Comparison of ENCODE assay signal across 14 cellular contexts in genomic region chr17:29838961-29839360, GRCh38.
A peak's percentile ranks its signal among the peaks of the same experiment; 100 is the strongest.
DNase-seq lines count a peak whose midpoint lies in the region; TF ChIP-seq lines count a peak whose summit lies in the region.
"Had no signal": no experiment of that assay in that cellular context is flagged by ENCODE, and none has a peak within 500 bp of the region (broad histone marks: within the 10 kb centered on the region; RNA-seq: fewer than 3 reads in every experiment).

No MANE protein-coding gene starts in this region.

- no peaks in the 10 kb centered on the region for H3K9me3 ChIP-seq in smooth muscle cell (replicated peaks; ENCODE audit: low read depth)
- H3K9me3 ChIP-seq: ovary had no signal

- no peaks in the 10 kb centered on the region for H3K9me3 Mint-ChIP-seq in neural crest cell

- no peaks in the 10 kb centered on the region for H3K27me3 ChIP-seq in smooth muscle cell (ENCODE audit: low read depth)
- H3K27me3 ChIP-seq: ovary had no signal

- peaks cover 38% of the 10 kb centered on the region for H4K20me1 ChIP-seq in smooth muscle cell (ENCODE audit: low read depth)

- no peaks in the 10 kb centered on the region for H3K36me3 Mint-ChIP-seq in neural crest cell (ENCODE audit: low read depth)

- H3K4me2 ChIP-seq in smooth muscle cell, result no peak overlapping the region

- no peak overlapping the region for H3K4me3 Mint-ChIP-seq in neural crest cell

- no peak overlapping the region for H3K27ac ChIP-seq in smooth muscle cell (ENCODE audit: low read depth)
- H3K27ac ChIP-seq: 22Rv1, ovary had no signal

- no peak overlapping the region for H3K9ac ChIP-seq in smooth muscle cell (ENCODE audit: low read depth)

- H3K36me3 ChIP-seq in smooth muscle cell (ENCODE audit: low read depth), result no peaks in the 10 kb centered on the region
- H3K36me3 ChIP-seq: ovary had no signal

- no peaks in the 10 kb centered on the region for H3F3A ChIP-seq in smooth muscle cell (ENCODE audit: low read depth)

- 70% methylated on average over 6 of the region's 6 CpGs for WGBS in smooth muscle cell (ENCODE audit: low lambda C conversion rate)

- peaks cover 5% of the 10 kb centered on the region for H3K4me1 Mint-ChIP-seq in neural crest cell

- no peaks in the 10 kb centered on the region for H3K79me2 ChIP-seq in smooth muscle cell (ENCODE audit: low read depth)

- no peaks in the 10 kb centered on the region for H3K4me1 ChIP-seq in smooth muscle cell (ENCODE audit: low read depth)

- no peaks in the 10 kb centered on the region for H3K27me3 Mint-ChIP-seq in neural crest cell (ENCODE audit: low read depth)

- TF ChIP-seq CTCF in neural crest cell (conservative IDR thresholded peaks at IDR 0.05) (no peak), smooth muscle cell (IDR thresholded peaks at IDR 0.05; ENCODE audit: borderline replicate concordance, insufficient read depth, poor library complexity, severe bottlenecking) (no peak)

- no peak overlapping the region for H3K27ac Mint-ChIP-seq in neural crest cell (ENCODE audit: unreplicated experiment)

- H3K4me3 ChIP-seq in smooth muscle cell, result no peak overlapping the region
- H3K4me3 ChIP-seq: ovary had no signal

- no peak overlapping the region for H2AFZ ChIP-seq in smooth muscle cell (ENCODE audit: low read depth)

- DNase-seq in DMS 273 (lab: John Stamatoyannopoulos, UW; ENCODE audit: unreplicated experiment) (peak; percentile 55), DMS 273 treated with DMSO at 0.1 percent for 48 hours (lab: John Stamatoyannopoulos, UW) (no peak), NCI-H69 (lab: John Stamatoyannopoulos, UW) (peak; percentile 53), fibroblast of gingiva (ENCODE audit: low read depth) (peak; percentile 49), neural crest cell (ENCODE audit: low read depth, low spot score) (peak; percentile 3), smooth muscle cell (lab: John Stamatoyannopoulos, UW; ENCODE audit: unreplicated experiment) (no peak), NCI-H774 (lab: John Stamatoyannopoulos, UW) (no peak)
- no peak for DNase-seq in activated CD4-positive, CD25-positive, alpha-beta regulatory T cell (lab: John Stamatoyannopoulos, UW)
- DNase-seq: activated T-cell treated with anti-CD3 and anti-CD28 coated beads for 4 hours; DMS153; NCI-H1436 treated with DMSO at 0.1 percent for 48 hours; ovary; stimulated activated CD4-positive, alpha-beta T cell treated with anti-CD3 and anti-CD28 coated beads, Interleukin-4, amount 100 ng/mL, for 1 hour had no signal

Comparison
In these comparisons a context has a peak if more than half of its experiments do, and no peak if none do; other contexts are left out.
1. DNase-seq: peak in DMS 273 (single experiment), NCI-H69 (single experiment), fibroblast of gingiva (single experiment) and neural crest cell (single experiment); none in DMS 273 treated with DMSO at 0.1 percent for 48 hours (single experiment), activated CD4-positive, CD25-positive, alpha-beta regulatory T cell (0 of 4), smooth muscle cell (single experiment) and NCI-H774 (single experiment).